Comparison of ENCODE assay signal across 8 cellular contexts in the genomic region with DNA sequence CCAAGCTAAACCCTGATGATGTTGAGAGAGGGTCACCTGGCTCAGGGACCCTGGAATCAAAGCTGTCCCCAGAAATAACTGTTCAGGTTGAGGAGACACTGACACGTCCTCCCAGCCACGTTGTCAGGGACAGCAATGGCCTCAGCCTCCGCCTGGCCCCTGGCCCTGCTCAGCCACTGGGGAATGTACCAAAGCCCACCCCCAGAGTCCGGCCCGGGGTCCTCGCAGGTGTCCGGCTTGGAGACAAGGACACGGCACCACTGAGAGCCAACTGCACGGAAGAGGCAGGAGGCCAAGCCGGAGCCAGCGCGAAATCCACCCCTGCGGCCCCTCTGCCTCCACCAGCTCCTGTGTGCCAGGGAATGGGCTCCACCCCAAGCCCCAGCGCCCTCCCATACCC.
"Had no signal": no experiment of that assay in that cellular context is flagged by ENCODE, and none has a peak within 500 bp of the region (broad histone marks: within the 10 kb centered on the region; RNA-seq: fewer than 3 reads in every experiment).

No MANE protein-coding gene starts in this region.

- H3K4me2 ChIP-seq: GM23338 had no signal

- H3K4me3 ChIP-seq: GM23248, GM23338, HAP-1 had no signal

- H2AFZ ChIP-seq: GM23248, GM23338 had no signal

- H3K4me3 Mint-ChIP-seq: GM23338, H9, HFFc6 had no signal

- H3K4me1 Mint-ChIP-seq: GM23338, H9 had no signal

- DNase-seq: GM23248, GOT3, H7, H9, HCEC 1CT, HFFc6 had no signal

- H3K27ac ChIP-seq: GM23248 had no signal

- H3K36me3 ChIP-seq: HAP-1 had no signal

- H3K27ac Mint-ChIP-seq: GM23338, HFFc6 had no signal

- H3K9ac ChIP-seq: GM23248 had no signal

- H3K9me3 Mint-ChIP-seq: GM23338, H9, HFFc6 had no signal

- H3K9me3 ChIP-seq: HAP-1 had no signal
